In the genomic region with DNA sequence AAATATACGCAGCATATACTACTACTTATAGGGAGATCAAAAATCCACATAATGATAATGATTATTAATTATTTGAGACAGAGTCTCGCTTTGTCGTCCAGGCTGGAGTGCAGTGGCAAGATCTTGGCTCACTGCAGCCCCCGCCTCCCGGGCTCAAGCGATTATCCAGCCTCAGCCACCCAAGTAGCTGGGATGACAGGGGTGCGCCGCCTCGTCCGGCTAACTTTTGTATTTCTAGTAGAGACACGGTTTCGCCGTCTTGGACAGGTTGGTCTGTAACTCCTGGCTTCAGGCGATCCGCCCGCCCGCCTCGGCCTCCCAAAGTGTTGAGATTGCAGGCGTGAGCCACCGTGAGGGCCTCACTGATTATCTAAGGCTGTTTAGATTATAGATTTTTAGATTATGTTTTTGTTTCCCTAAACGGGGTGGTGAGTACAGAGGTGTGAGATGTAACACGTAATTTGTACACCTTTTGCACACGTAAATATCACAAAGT, we compare ENCODE assay signal across 8 cellular contexts. TPM values are rescaled to one million over a fixed set of nuclear protein-coding genes. Genes with fewer than 3 reads are reported as not detected.
DNase-seq lines count a peak whose midpoint lies in the region; ATAC-seq and TF ChIP-seq lines count a peak whose summit lies in the region.

No MANE protein-coding gene starts in this region.

- CTCF ChIA-PET in activated CD8-positive, alpha-beta memory T cell treated with anti-CD3 and anti-CD28 coated beads, Interleukin-2, amount 10 ng/mL, durations not matched to agents 7 days and 5 days (lab: Charles Lee) = interaction anchor here (0.9 to 1.5 kb wide), 3 partner anchors 10 to 50 kb away, joined by 3 to 5 read pairs (median 3); partner anchors contain the start of gene TMEM201

- TF ChIP-seq CTCF in adrenal gland (IDR thresholded peaks at IDR 0.05) = no peak

- H3K36me3 Mint-ChIP-seq in activated CD8-positive, alpha-beta memory T cell treated with anti-CD3 and anti-CD28 coated beads, Interleukin-2, amount 10 ng/mL, durations not matched to agents 7 days and 5 days = peaks cover 5% of the 10 kb centered on the region
- no peaks in the 10 kb centered on the region for H3K36me3 Mint-ChIP-seq in memory B cell

- peak overlapping the region in 1 of 4 donors; percentile 90 for H3K4me3 ChIP-seq in adrenal gland
- H3K4me3 ChIP-seq in thymus (ENCODE audit: low read length) = peak overlapping the region; percentile 84

- H3K9me3 Mint-ChIP-seq in activated CD8-positive, alpha-beta memory T cell treated with anti-CD3 and anti-CD28 coated beads, Interleukin-2, amount 10 ng/mL, durations not matched to agents 7 days and 5 days (ENCODE audit: low read depth) = no peaks in the 10 kb centered on the region
- H3K9me3 Mint-ChIP-seq in memory B cell = peaks cover 4% of the 10 kb centered on the region

- H3K4me1 Mint-ChIP-seq in activated CD8-positive, alpha-beta memory T cell treated with anti-CD3 and anti-CD28 coated beads, Interleukin-2, amount 10 ng/mL, durations not matched to agents 7 days and 5 days = peaks cover 34% of the 10 kb centered on the region
- H3K4me1 Mint-ChIP-seq in memory B cell = peaks cover 23% of the 10 kb centered on the region

- H3K27me3 Mint-ChIP-seq in activated CD8-positive, alpha-beta memory T cell treated with anti-CD3 and anti-CD28 coated beads, Interleukin-2, amount 10 ng/mL, durations not matched to agents 7 days and 5 days = no peaks in the 10 kb centered on the region
- H3K27me3 Mint-ChIP-seq in memory B cell = no peaks in the 10 kb centered on the region

- H3K36me3 ChIP-seq in adrenal gland (replicated peaks in 1 of 2) (no peaks in the 10 kb centered on the region), thymus (ENCODE audit: control insufficient read depth, insufficient read depth) (no peaks in the 10 kb centered on the region)

- H3K27me3 ChIP-seq in adrenal gland = no peaks in the 10 kb centered on the region
- no peaks in the 10 kb centered on the region for H3K27me3 ChIP-seq in thymus (ENCODE audit: control insufficient read depth, insufficient read depth)

- peak overlapping the region; percentile 65 for H3K4me3 Mint-ChIP-seq in activated CD8-positive, alpha-beta memory T cell treated with anti-CD3 and anti-CD28 coated beads, Interleukin-2, amount 10 ng/mL, durations not matched to agents 7 days and 5 days
- peak overlapping the region; percentile 72 for H3K4me3 Mint-ChIP-seq in memory B cell

- 76 to 86% (median 84%) methylated on average over 23 of the region's 23 CpGs for WGBS in adrenal gland, 4 donors
- 90% methylated on average over 23 of the region's 23 CpGs for WGBS in thymus

- DNase-seq in activated CD8-positive, alpha-beta memory T cell treated with anti-CD3 and anti-CD28 coated beads, Interleukin-2, amount 10 ng/mL, durations not matched to agents 7 days and 5 days = no peak
- no peak for DNase-seq in activated CD8-positive, alpha-beta memory T cell treated with anti-CD3 and anti-CD28 coated beads for 24 hours
- peak in 4 of 7 donors; percentile 33 to 67 (median 43) for DNase-seq in adrenal gland
- no peak for DNase-seq in memory B cell (ENCODE audit: low spot score in 2 of 2)
- no peak for DNase-seq in GM19240 (ENCODE audit: insufficient read length, low spot score)

- TF ChIP-seq POLR2A in adrenal gland (IDR thresholded peaks at IDR 0.05) = no peak

- no peaks in the 10 kb centered on the region for H3K9me3 ChIP-seq in adrenal gland (replicated peaks in 1 of 3)
- H3K9me3 ChIP-seq in thymus (ENCODE audit: control insufficient read depth) = no peaks in the 10 kb centered on the region

- H3K27ac ChIP-seq in adrenal gland = peak overlapping the region in 3 of 5 donors; percentile 24 to 92 (median 87)
- H3K27ac ChIP-seq in thymus (ENCODE audit: low read depth) = peak overlapping the region; percentile 60

- ATAC-seq in activated CD8-positive, alpha-beta memory T cell treated with anti-CD3 and anti-CD28 coated beads, Interleukin-2, amount 10 ng/mL, durations not matched to agents 7 days and 5 days = no peak
- ATAC-seq in memory B cell (ENCODE audit: low read depth) = no peak
- ATAC-seq in GM21367 (IDR thresholded peaks at IDR 0.05; ENCODE audit: unreplicated experiment) = no peak
- no peak for ATAC-seq in HG03280 (IDR thresholded peaks at IDR 0.05; ENCODE audit: unreplicated experiment)

- H3K4me1 ChIP-seq in adrenal gland (replicated peaks in 1 of 2) (peaks cover 0 to 11% of the 10 kb centered on the region in 2 donors), thymus (ENCODE audit: control insufficient read depth, insufficient read depth, low read length) (peaks cover 11% of the 10 kb centered on the region)

- intact Hi-C loops in adrenal gland (cut with DNase I) = loop anchor here in 1 of 2 donors (10.0 kb wide), 1 partner anchor 46 kb away; the partner anchor contains the start of gene TMEM201

- H3K27ac Mint-ChIP-seq in activated CD8-positive, alpha-beta memory T cell treated with anti-CD3 and anti-CD28 coated beads, Interleukin-2, amount 10 ng/mL, durations not matched to agents 7 days and 5 days = peak overlapping the region; percentile 76
- peak overlapping the region; percentile 91 for H3K27ac Mint-ChIP-seq in memory B cell

RNA-seq across cellular contexts. Expression of gene SLC25A33, which starts 0.5 kb away (rescaled TPM):
- 1 to 10 TPM; 4.5 to 7.7 TPM for total RNA-seq in activated CD8-positive, alpha-beta memory T cell treated with anti-CD3 and anti-CD28 coated beads, Interleukin-2, amount 10 ng/mL, durations not matched to agents 7 days and 5 days
- 10 to 100 TPM in 1 of 8 donors, 1 to 10 TPM in 7; 2.1 to 10.3 (median 3.3) TPM for total RNA-seq in adrenal gland
- 1 to 10 TPM; 1.9 to 5.5 (median 2.6) TPM for polyA plus RNA-seq in adrenal gland
- 5.8 TPM for polyA plus RNA-seq in thymus

RNA-seq across cellular contexts. Expression of gene TMEM201, which starts 50.0 kb away (rescaled TPM):
- total RNA-seq in activated CD8-positive, alpha-beta memory T cell treated with anti-CD3 and anti-CD28 coated beads, Interleukin-2, amount 10 ng/mL, durations not matched to agents 7 days and 5 days = 10 to 100 TPM; 20.0 to 26.9 TPM
- total RNA-seq in adrenal gland = 10 to 100 TPM in 5 of 8 donors, 1 to 10 TPM in 3; 5.2 to 12.6 (median 10.3) TPM
- polyA plus RNA-seq in adrenal gland = 10 to 100 TPM in 1 of 3 donors, 1 to 10 TPM in 2; 2.1 to 11.2 (median 6.5) TPM
- 4.4 TPM for polyA plus RNA-seq in thymus

Comparison
In these comparisons a context has a peak if more than half of its experiments do, and no peak if none do; other contexts are left out.
1. DNase-seq: peak in adrenal gland (4 of 7); none in activated CD8-positive, alpha-beta memory T cell treated with anti-CD3 and anti-CD28 coated beads, Interleukin-2, amount 10 ng/mL, durations not matched to agents 7 days and 5 days (single experiment), activated CD8-positive, alpha-beta memory T cell treated with anti-CD3 and anti-CD28 coated beads for 24 hours (single experiment), memory B cell (0 of 2) and GM19240 (single experiment).